ENCODE assay signal across 23 cellular contexts in genomic region chr15:43111354-43111753, GRCh38.
"Had no signal": no experiment of that assay in that cellular context is flagged by ENCODE, and none has a peak within 500 bp of the region (broad histone marks: within the 10 kb centered on the region; RNA-seq: fewer than 3 reads in every experiment).

No MANE protein-coding gene starts in this region.

- H3K9me3 ChIP-seq: esophagus muscularis mucosa, gastroesophageal sphincter, heart left ventricle, left lung had no signal

- H3K27me3 ChIP-seq: dorsolateral prefrontal cortex, esophagus muscularis mucosa, foreskin keratinocyte, gastroesophageal sphincter, heart left ventricle, hepatocyte, left lung had no signal

- H3K27ac ChIP-seq: coronary artery, dorsolateral prefrontal cortex, esophagus muscularis mucosa, foreskin keratinocyte, gastroesophageal sphincter, heart left ventricle, hepatocyte, left lung had no signal

- H3K79me2 ChIP-seq: hepatocyte had no signal

- H3K36me3 ChIP-seq: esophagus muscularis mucosa, gastroesophageal sphincter, heart left ventricle, left lung had no signal

- H3K4me3 Mint-ChIP-seq: immature natural killer cell, memory B cell had no signal

- H3K4me2 ChIP-seq: hepatocyte had no signal

- H2AFZ ChIP-seq: hepatocyte had no signal

- H3K27ac Mint-ChIP-seq: immature natural killer cell, memory B cell, naive B cell had no signal

- H3K4me3 ChIP-seq: coronary artery, dorsolateral prefrontal cortex, esophagus muscularis mucosa, gastroesophageal sphincter, heart left ventricle, hepatocyte, left lung, lung had no signal

- DNase-seq: dermis blood vessel endothelial cell; dorsolateral prefrontal cortex; effector CD4-positive, alpha-beta T cell; effector memory CD4-positive, alpha-beta T cell; foreskin keratinocyte; heart left ventricle; hypothalamus; immature natural killer cell; islet precursor cell; kidney; kidney glomerular epithelial cell; left lung; left ventricle myocardium superior; mammary epithelial cell; mesendoderm; midbrain; naive B cell had no signal

- H3K36me3 Mint-ChIP-seq: memory B cell, naive B cell had no signal

- ATAC-seq: foreskin keratinocyte, gastroesophageal sphincter, heart left ventricle, left lung, left ventricle myocardium superior had no signal

- H3K9me3 Mint-ChIP-seq: immature natural killer cell, memory B cell, naive B cell had no signal
